Comparison of ENCODE assay signal across 8 cellular contexts in genomic region chr12:52327086-52327829, GRCh38. TPM values are rescaled to one million over a fixed set of nuclear protein-coding genes. Genes with fewer than 3 reads are reported as not detected.
DNase-seq lines count a peak whose midpoint lies in the region; ATAC-seq and TF ChIP-seq lines count a peak whose summit lies in the region.

No MANE protein-coding gene starts in this region.

- H3K9me2 ChIP-seq in SU-DHL-6 (replicated peaks; ENCODE audit: insufficient read depth, low read length), result no peaks in the 10 kb centered on the region

- intact Hi-C loops in left cardiac atrium (cut with DNase I), result loop anchor here (2.0 to 10.0 kb wide), 2 partner anchors 170 to 172 kb away; no protein-coding TSS in a partner anchor

- no peaks in the 10 kb centered on the region for H3K9me3 Mint-ChIP-seq in activated naive CD8-positive, alpha-beta T cell treated with anti-CD3 and anti-CD28 coated beads, Interleukin-2, amount 50 U/mL, for 24 hours

- no peaks in the 10 kb centered on the region for H3K79me2 ChIP-seq in SU-DHL-6 (ENCODE audit: insufficient read depth, low read length)

- H3K4me1 Mint-ChIP-seq in activated naive CD8-positive, alpha-beta T cell treated with anti-CD3 and anti-CD28 coated beads, Interleukin-2, amount 50 U/mL, for 24 hours, result peaks cover 8% of the 10 kb centered on the region

- H3K36me3 ChIP-seq in SU-DHL-6 (ENCODE audit: low read length), result no peaks in the 10 kb centered on the region

- H3K9me3 ChIP-seq in SU-DHL-6 (ENCODE audit: insufficient read depth, low read length), result no peaks in the 10 kb centered on the region

- no peaks in the 10 kb centered on the region for H3F3A ChIP-seq in SU-DHL-6 (ENCODE audit: insufficient read depth)

- peaks cover 7% of the 10 kb centered on the region for H3K27me3 Mint-ChIP-seq in activated naive CD8-positive, alpha-beta T cell treated with anti-CD3 and anti-CD28 coated beads, Interleukin-2, amount 50 U/mL, for 24 hours

- no peak overlapping the region for H3K4me3 Mint-ChIP-seq in activated naive CD8-positive, alpha-beta T cell treated with anti-CD3 and anti-CD28 coated beads, Interleukin-2, amount 50 U/mL, for 24 hours

- H3K4me3 ChIP-seq in SU-DHL-6 (ENCODE audit: insufficient read depth, low read length, poor library complexity, severe bottlenecking) (no peak overlapping the region), retinal pigment epithelial cell (ENCODE audit: low read length) (no peak overlapping the region)

- H3K9ac ChIP-seq in SU-DHL-6 (ENCODE audit: low read length), result no peak overlapping the region

- H3K27me3 ChIP-seq in SU-DHL-6 (ENCODE audit: low read length), result no peaks in the 10 kb centered on the region

- ATAC-seq in HG02759 (IDR thresholded peaks at IDR 0.05; ENCODE audit: unreplicated experiment), result peak; percentile 91
- ATAC-seq in activated naive CD8-positive, alpha-beta T cell treated with anti-CD3 and anti-CD28 coated beads, Interleukin-2, amount 50 U/mL, for 24 hours, result peak; percentile 96
- ATAC-seq in left cardiac atrium, result peak; percentile 82 to 94
- no peak for ATAC-seq in HG03457 (IDR thresholded peaks at IDR 0.05; ENCODE audit: unreplicated experiment)

- TF ChIP-seq CTCF in GM12874 (IDR thresholded peaks at IDR 0.05; ENCODE audit: insufficient read depth, low read depth, low read length), result peak; percentile 83
- TF ChIP-seq CTCF in SU-DHL-6 (IDR thresholded peaks at IDR 0.05; ENCODE audit: insufficient read depth, low read length, poor library complexity, severe bottlenecking), result peak; percentile 96
- TF ChIP-seq CTCF in retinal pigment epithelial cell (conservative IDR thresholded peaks at IDR 0.05; ENCODE audit: low read depth, low read length), result peak; percentile 100

- no peak overlapping the region for H3K27ac ChIP-seq in SU-DHL-6 (ENCODE audit: low read depth, low read length)

- H2AFZ ChIP-seq in SU-DHL-6 (ENCODE audit: low read depth, low read length, severe bottlenecking), result no peak overlapping the region

- no peaks in the 10 kb centered on the region for H3K36me3 Mint-ChIP-seq in activated naive CD8-positive, alpha-beta T cell treated with anti-CD3 and anti-CD28 coated beads, Interleukin-2, amount 50 U/mL, for 24 hours (ENCODE audit: low read depth)

- DNase-seq in NCI-H1417 (lab: John Stamatoyannopoulos, UW), result peak; percentile 69 to 93 (median 71)
- DNase-seq in activated naive CD8-positive, alpha-beta T cell treated with anti-CD3 and anti-CD28 coated beads, Interleukin-2, amount 50 U/mL, for 24 hours, result peak; percentile 77
- DNase-seq in left cardiac atrium, result peak; percentile 78
- peak; percentile 85 for DNase-seq in retinal pigment epithelial cell (ENCODE audit: low read depth)

- no peak overlapping the region for H3K4me2 ChIP-seq in SU-DHL-6 (ENCODE audit: low read depth, low read length, poor library complexity, severe bottlenecking)

- H4K20me1 ChIP-seq in SU-DHL-6 (ENCODE audit: low read depth, low read length), result no peaks in the 10 kb centered on the region

- H3K27ac Mint-ChIP-seq in activated naive CD8-positive, alpha-beta T cell treated with anti-CD3 and anti-CD28 coated beads, Interleukin-2, amount 50 U/mL, for 24 hours, result no peak overlapping the region

RNA-seq across cellular contexts. Expression of gene KRT83, which starts 6.1 kb away (rescaled TPM):
- total RNA-seq in left cardiac atrium, result not detected

RNA-seq across cellular contexts. Expression of gene KRT81, which starts 35.9 kb away (rescaled TPM):
- total RNA-seq in left cardiac atrium, result not detected

RNA-seq across cellular contexts. Expression of gene KRT85, which starts 40.0 kb away (rescaled TPM):
- not detected for total RNA-seq in left cardiac atrium

RNA-seq across cellular contexts. Expression of gene KRT86, which starts 52.8 kb away (rescaled TPM):
- total RNA-seq in left cardiac atrium, result not detected

RNA-seq across cellular contexts. Expression of gene KRT84, which starts 58.2 kb away (rescaled TPM):
- not detected for total RNA-seq in left cardiac atrium
